8 cellular contexts compared by ENCODE assay signal in the genomic region with DNA sequence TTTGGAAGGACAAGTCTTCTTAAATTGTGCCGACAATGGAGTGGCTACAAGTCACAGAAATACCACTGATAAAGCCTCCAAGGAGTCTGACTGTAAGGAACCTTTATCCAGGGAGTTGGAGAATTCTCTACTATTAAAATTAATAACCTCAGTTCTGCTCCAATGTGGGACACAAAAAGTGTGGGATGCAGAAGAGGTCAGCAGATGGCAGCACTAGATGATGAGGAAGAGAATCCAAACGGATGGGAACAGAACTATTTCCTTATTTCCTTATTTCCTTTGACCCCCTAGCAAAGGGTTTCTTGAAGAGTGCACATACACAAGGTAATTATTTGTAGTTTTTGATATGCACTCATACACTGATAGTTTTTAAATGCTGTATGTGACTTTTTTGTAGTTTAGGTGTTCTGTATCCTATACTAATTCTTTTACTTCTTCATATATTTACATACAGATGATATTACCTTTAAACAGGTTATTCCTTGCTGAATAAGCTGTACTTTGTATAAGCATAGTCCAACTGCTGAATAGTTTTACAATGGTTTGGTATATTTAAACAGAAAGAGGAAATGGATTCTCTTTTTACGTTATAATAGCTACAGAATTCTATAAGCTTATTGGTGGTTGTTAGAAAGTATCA. TPM values are rescaled to one million over a fixed set of nuclear protein-coding genes. Genes with fewer than 3 reads are reported as not detected.
DNase-seq lines count a peak whose midpoint lies in the region; ATAC-seq and TF ChIP-seq lines count a peak whose summit lies in the region.

No MANE protein-coding gene starts in this region.

- peak; percentile 62; the same call in 1 of the 2 replicates for TF ChIP-seq CTCF in WERI-Rb-1 (IDR thresholded peaks at IDR 0.05; ENCODE audit: low read depth, low read length)
- peak; percentile 55 to 58 for TF ChIP-seq CTCF in tibial artery (IDR thresholded peaks at IDR 0.05)

- H3K36me3 ChIP-seq in WERI-Rb-1 (no peaks in the 10 kb centered on the region), tibial artery (no peaks in the 10 kb centered on the region)

- no peak overlapping the region for H3K27ac ChIP-seq in WERI-Rb-1
- H3K27ac ChIP-seq in tibial artery: no peak overlapping the region

- H3K4me3 ChIP-seq in WERI-Rb-1 (ENCODE audit: low read depth, low read length): no peak overlapping the region
- no peak overlapping the region for H3K4me3 ChIP-seq in tibial artery

- H3K27me3 ChIP-seq in WERI-Rb-1 (ENCODE audit: insufficient read depth, low read depth, severe bottlenecking) (no peaks in the 10 kb centered on the region), tibial artery (no peaks in the 10 kb centered on the region)

- peak; percentile 65 for DNase-seq in EH (ENCODE audit: low read depth)
- DNase-seq in LoVo (ENCODE audit: low spot score): peak; percentile 25
- DNase-seq in WERI-Rb-1: peak; percentile 22
- peak; percentile 10 to 61 for DNase-seq in hippocampal formation (lab: John Stamatoyannopoulos, UW)
- peak in 1 of 2 donors; percentile 34 for DNase-seq in tibial artery
- DNase-seq in ureter (ENCODE audit: low spot score): no peak
- no peak for DNase-seq in T-helper 9 cell

- no peaks in the 10 kb centered on the region for H3K4me1 ChIP-seq in tibial artery

- no peak for ATAC-seq in GM19328 (IDR thresholded peaks at IDR 0.05; ENCODE audit: unreplicated experiment)

- no peaks in the 10 kb centered on the region for H3K9me3 ChIP-seq in WERI-Rb-1 (ENCODE audit: severe bottlenecking)
- H3K9me3 ChIP-seq in tibial artery: no peaks in the 10 kb centered on the region

- intact Hi-C loops in tibial artery (cut with DNase I; ENCODE audit: low total_unique reads): loop anchor here (5.0 kb wide), 1 partner anchor 180 kb away; no protein-coding TSS in a partner anchor

RNA-seq across cellular contexts. Expression of a gene that starts 25.6 kb away (rescaled TPM):
- 10.6 TPM for total RNA-seq in ureter

Comparison
In these comparisons a context has a peak if more than half of its experiments do, and no peak if none do; other contexts are left out.
1. DNase-seq: peak in EH (single experiment), LoVo (single experiment), WERI-Rb-1 (single experiment) and hippocampal formation (2 of 2); none in ureter (single experiment) and T-helper 9 cell (single experiment).